Comparison of ENCODE assay signal across 10 cellular contexts in genomic region chr3:9036327-9037112, GRCh38.
DNase-seq lines count a peak whose midpoint lies in the region; ATAC-seq and TF ChIP-seq lines count a peak whose summit lies in the region.
"Had no signal": no experiment of that assay in that cellular context is flagged by ENCODE, and none has a peak within 500 bp of the region (broad histone marks: within the 10 kb centered on the region; RNA-seq: fewer than 3 reads in every experiment).

No MANE protein-coding gene starts in this region.

- ATAC-seq in body of pancreas (peak; percentile 40), right cardiac atrium (peak; percentile 81 to 83), HG02885 (IDR thresholded peaks at IDR 0.05; ENCODE audit: poor library complexity, unreplicated experiment) (no peak)

- intact Hi-C loops in body of pancreas (cut with DNase I) = no loop called here
- intact Hi-C loops in right cardiac atrium (cut with DNase I) = no loop called here

- H3K4me3 ChIP-seq in body of pancreas = no peak overlapping the region
- H3K4me3 ChIP-seq in right cardiac atrium (ENCODE audit: low read length) = no peak overlapping the region
- H3K4me3 ChIP-seq in suprapubic skin = no peak overlapping the region

- TF ChIP-seq CTCF in body of pancreas (IDR thresholded peaks at IDR 0.05) = no peak
- TF ChIP-seq CTCF in suprapubic skin (IDR thresholded peaks at IDR 0.05) = no peak

- peak; percentile 60 for DNase-seq in H4 (ENCODE audit: low spot score)
- peak; percentile 22 to 52 (median 38) for DNase-seq in body of pancreas
- peak; percentile 81 to 89 (median 87) for DNase-seq in right cardiac atrium
- DNase-seq in suprapubic skin (ENCODE audit: low spot score in 2 of 2) = peak; percentile 82 to 89
- DNase-seq in NCI-H526 treated with DMSO at 0.1 percent for 48 hours (lab: John Stamatoyannopoulos, UW) = no peak
- no peak for DNase-seq in putamen (ENCODE audit: low spot score)
- no peak for DNase-seq in NCI-H1436 treated with DMSO at 0.1 percent for 48 hours (lab: John Stamatoyannopoulos, UW)
- DNase-seq: cortex of kidney, NCI-H526 had no signal

- H3K9me3 ChIP-seq in body of pancreas = no peaks in the 10 kb centered on the region
- no peaks in the 10 kb centered on the region for H3K9me3 ChIP-seq in right cardiac atrium (ENCODE audit: control insufficient read depth, low read length)
- H3K9me3 ChIP-seq in suprapubic skin = no peaks in the 10 kb centered on the region

- no peaks in the 10 kb centered on the region for H3K36me3 ChIP-seq in body of pancreas (replicated peaks in 1 of 2; ENCODE audit: insufficient read depth in 1 of 2, low read depth in 2 of 2)
- no peaks in the 10 kb centered on the region for H3K36me3 ChIP-seq in suprapubic skin

- 67 to 69% methylated on average over 9 of the region's 9 CpGs for WGBS in body of pancreas, 2 donors
- 20% methylated on average over 9 of the region's 9 CpGs for WGBS in right cardiac atrium
- WGBS in suprapubic skin = 19% methylated on average over 9 of the region's 9 CpGs

- no peak for TF ChIP-seq EP300 in suprapubic skin (IDR thresholded peaks at IDR 0.05)

- H3K27ac ChIP-seq in body of pancreas = no peak overlapping the region
- no peak overlapping the region for H3K27ac ChIP-seq in right cardiac atrium (ENCODE audit: low read length)
- peak overlapping the region; percentile 12 for H3K27ac ChIP-seq in suprapubic skin

- no peaks in the 10 kb centered on the region for H3K4me1 ChIP-seq in body of pancreas
- peaks cover 3% of the 10 kb centered on the region for H3K4me1 ChIP-seq in right cardiac atrium (ENCODE audit: control insufficient read depth, insufficient read depth, low read length)
- H3K4me1 ChIP-seq in suprapubic skin = peaks cover 23% of the 10 kb centered on the region

- TF ChIP-seq POLR2A in body of pancreas (IDR thresholded peaks at IDR 0.05) = no peak
- TF ChIP-seq POLR2A in suprapubic skin (IDR thresholded peaks at IDR 0.05) = no peak

- H3K27me3 ChIP-seq in body of pancreas = no peaks in the 10 kb centered on the region
- H3K27me3 ChIP-seq in right cardiac atrium (ENCODE audit: control insufficient read depth, insufficient read depth) = no peaks in the 10 kb centered on the region
- no peaks in the 10 kb centered on the region for H3K27me3 ChIP-seq in suprapubic skin

Comparison
In these comparisons a context has a peak if more than half of its experiments do, and no peak if none do; other contexts are left out.
1. DNase-seq: peak in H4 (single experiment), body of pancreas (4 of 4), right cardiac atrium (3 of 3) and suprapubic skin (2 of 2); none in NCI-H526 treated with DMSO at 0.1 percent for 48 hours (single experiment), putamen (single experiment) and NCI-H1436 treated with DMSO at 0.1 percent for 48 hours (single experiment).